Comparison of ENCODE assay signal across 24 cellular contexts in genomic region chrX:15496809-15497208, GRCh38. TPM values are rescaled to one million over a fixed set of nuclear protein-coding genes. Genes with fewer than 3 reads are reported as not detected.
"Had no signal": no experiment of that assay in that cellular context is flagged by ENCODE, and none has a peak within 500 bp of the region (broad histone marks: within the 10 kb centered on the region; RNA-seq: fewer than 3 reads in every experiment).

No MANE protein-coding gene starts in this region.

- ATAC-seq: left lobe of liver; naive thymus-derived CD8-positive, alpha-beta T cell; psoas muscle; right cardiac atrium; stimulated activated memory B cell treated with anti-CD40 and anti-IgM and Interleukin-4, amounts not matched to agents 10 μg/mL and 1 μg/mL and 100 μg/mL, for 72 hours; stimulated activated naive CD8-positive, alpha-beta T cell treated with anti-CD3 and anti-CD28 coated beads, Interleukin-15, Interleukin-2, amounts not matched to agents 100 U/mL and 50 U/mL, for 24 hours had no signal

- DNase-seq: dermis blood vessel endothelial cell; effector memory CD4-positive, alpha-beta T cell; esophagus squamous epithelium; head of caudate nucleus; kidney; naive thymus-derived CD8-positive, alpha-beta T cell; nephron progenitor cell; occipital lobe; ovary; posterior cingulate gyrus; psoas muscle; right cardiac atrium; sigmoid colon; spleen; stimulated activated CD4-positive, alpha-beta T cell treated with anti-CD3 and anti-CD28 coated beads, Interleukin-4, amount 100 ng/mL, for 4 hours; stimulated activated naive CD8-positive, alpha-beta T cell treated with anti-CD3 and anti-CD28 coated beads, Interleukin-15, Interleukin-2, amounts not matched to agents 100 U/mL and 50 U/mL, for 24 hours; substantia nigra; testis; tibial artery had no signal

- H3K27me3 ChIP-seq: esophagus squamous epithelium, ovary, sigmoid colon, testis, tibial artery had no signal

- H3K36me3 ChIP-seq: esophagus squamous epithelium, ovary, sigmoid colon, spleen, tibial artery had no signal

- FAIRE-seq: frontal cortex, kidney had no signal

- H3K4me3 ChIP-seq: coronary artery, esophagus squamous epithelium, ovary, psoas muscle, sigmoid colon, spleen, testis, tibial artery had no signal

- H3K27ac ChIP-seq: coronary artery, ovary, psoas muscle, sigmoid colon, spleen, testis, tibial artery had no signal

- H3K4me1 ChIP-seq: psoas muscle, testis had no signal

- H3K9me3 ChIP-seq: esophagus squamous epithelium, ovary, psoas muscle, sigmoid colon, spleen, testis, tibial artery had no signal

RNA-seq across cellular contexts. Expression of gene PIR, which starts 3.7 kb away (rescaled TPM):
- polyA plus RNA-seq: naive thymus-derived CD8-positive, alpha-beta T cell had no signal

RNA-seq across cellular contexts. Expression of gene BMX, which starts 3.8 kb away (rescaled TPM):
- total RNA-seq: myocyte; naive thymus-derived CD8-positive, alpha-beta T cell had no signal
- polyA plus RNA-seq: naive thymus-derived CD8-positive, alpha-beta T cell had no signal
